In the genomic region with DNA sequence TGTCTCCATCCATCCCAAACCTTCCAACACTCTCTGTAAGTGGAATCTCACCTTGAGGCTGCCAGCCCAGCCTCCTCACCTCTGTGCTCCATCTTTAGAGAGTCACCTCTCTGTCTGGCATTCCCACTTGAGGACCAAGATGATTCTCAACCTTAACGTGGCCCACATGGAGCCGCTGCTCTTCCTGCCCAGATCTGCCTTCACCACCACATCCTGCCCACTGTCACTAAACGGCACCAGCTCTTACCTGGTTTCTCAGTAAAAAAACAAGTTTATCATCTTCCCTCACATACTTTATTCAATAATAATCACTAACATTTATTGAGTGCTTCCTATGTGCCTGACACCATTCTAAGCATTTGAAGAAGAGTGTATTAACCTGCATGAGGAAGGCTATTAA, we compare ENCODE assay signal across 19 cellular contexts.
"Had no signal": no experiment of that assay in that cellular context is flagged by ENCODE, and none has a peak within 500 bp of the region (broad histone marks: within the 10 kb centered on the region; RNA-seq: fewer than 3 reads in every experiment).

No MANE protein-coding gene starts in this region.

- H3K4me3 Mint-ChIP-seq: stimulated activated naive CD8-positive, alpha-beta T cell treated with anti-CD3 and anti-CD28 coated beads, Interleukin-15, amount 100 ng/mL, for 72 hours had no signal

- H3K9me3 ChIP-seq: lower lobe of right lung, neutrophil, pancreas, right lobe of liver, suprapubic skin, transverse colon had no signal

- H3K36me3 Mint-ChIP-seq: naive thymus-derived CD8-positive, alpha-beta T cell had no signal

- H3K9me3 Mint-ChIP-seq: naive thymus-derived CD8-positive, alpha-beta T cell; stimulated activated naive CD8-positive, alpha-beta T cell treated with anti-CD3 and anti-CD28 coated beads, Interleukin-15, amount 100 ng/mL, for 72 hours had no signal

- H3K4me1 ChIP-seq: lower lobe of right lung, suprapubic skin had no signal

- H3K27me3 ChIP-seq: neutrophil, pancreas, right lobe of liver, suprapubic skin, transverse colon had no signal

- FAIRE-seq: endometrium, frontal cortex, keratinocyte, pancreas, small intestine had no signal

- DNase-seq: effector memory CD4-positive, alpha-beta T cell; head of caudate nucleus; left ventricle myocardium superior; lower lobe of right lung; naive thymus-derived CD8-positive, alpha-beta T cell; pancreas; right lobe of liver; small intestine; stimulated activated CD4-positive, alpha-beta T cell treated with anti-CD3 and anti-CD28 coated beads, Interleukin-15, amount 100 ng/mL, for 24 hours; stimulated activated CD4-positive, alpha-beta T cell treated with anti-CD3 and anti-CD28 coated beads, Interleukin-2, amount 100 ng/mL, for 48 hours; stimulated activated naive CD4-positive, alpha-beta T cell; stimulated activated naive CD8-positive, alpha-beta T cell treated with anti-CD3 and anti-CD28 coated beads, Interleukin-15, amount 100 ng/mL, for 72 hours; transverse colon had no signal

- H3K27me3 Mint-ChIP-seq: stimulated activated naive CD8-positive, alpha-beta T cell treated with anti-CD3 and anti-CD28 coated beads, Interleukin-15, amount 100 ng/mL, for 72 hours had no signal

- H3K27ac ChIP-seq: coronary artery, lower lobe of right lung, neutrophil, pancreas, right lobe of liver, suprapubic skin, transverse colon had no signal

- ATAC-seq: left ventricle myocardium superior; lower lobe of right lung; pancreas; right lobe of liver; stimulated activated naive CD8-positive, alpha-beta T cell treated with anti-CD3 and anti-CD28 coated beads, Interleukin-15, amount 100 ng/mL, for 72 hours had no signal
